3 cellular contexts compared by ENCODE assay signal in genomic region chr17:64466834-64467233, GRCh38. TPM values are rescaled to one million over a fixed set of nuclear protein-coding genes. Genes with fewer than 3 reads are reported as not detected.
"Had no signal": no experiment of that assay in that cellular context is flagged by ENCODE, and none has a peak within 500 bp of the region (broad histone marks: within the 10 kb centered on the region; RNA-seq: fewer than 3 reads in every experiment).

No MANE protein-coding gene starts in this region.

RNA-seq across cellular contexts. Expression of gene MILR1, which starts 17.9 kb away (rescaled TPM):
- total RNA-seq: activated CD4-positive, alpha-beta memory T cell treated with anti-CD3 and anti-CD28 coated beads for 36 hours; activated T-helper 17 cell treated with anti-CD3 and anti-CD28 coated beads, Interleukin-2, amount 50 U/mL, for 72 hours; chondrocyte had no signal
